Comparison of ENCODE assay signal across 28 cellular contexts in the genomic region with DNA sequence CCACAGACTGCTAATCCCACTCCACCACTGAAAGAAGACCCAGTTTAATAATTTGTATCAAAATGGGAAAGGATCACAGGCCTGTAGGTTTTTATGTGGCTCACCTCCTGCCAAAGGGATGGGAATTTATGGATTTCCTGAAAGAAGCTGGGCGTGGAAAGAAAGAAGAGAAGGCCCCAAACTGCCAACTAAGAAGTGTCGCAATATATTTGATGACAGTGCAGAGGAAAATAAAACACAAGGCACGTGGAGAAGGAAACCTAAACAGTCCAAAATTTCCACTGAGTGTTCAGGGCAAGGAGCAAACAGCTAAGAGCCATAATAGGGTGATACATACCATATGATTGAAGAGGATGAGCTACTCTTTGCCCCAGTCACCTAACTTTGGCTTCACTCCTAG.
"Had no signal": no experiment of that assay in that cellular context is flagged by ENCODE, and none has a peak within 500 bp of the region (broad histone marks: within the 10 kb centered on the region; RNA-seq: fewer than 3 reads in every experiment).

No MANE protein-coding gene starts in this region.

- H3K4me1 ChIP-seq: colonic mucosa, esophagus muscularis mucosa, left ventricle myocardium inferior, parathyroid adenoma, transverse colon, uterus had no signal

- ATAC-seq: activated CD8-positive, alpha-beta memory T cell treated with anti-CD3 and anti-CD28 coated beads, Interleukin-2, amount 10 ng/mL, durations not matched to agents 7 days and 5 days; activated CD8-positive, alpha-beta T cell treated with anti-CD3 and anti-CD28 coated beads for 36 hours; effector memory CD8-positive, alpha-beta T cell; natural killer cell; stimulated activated memory B cell treated with anti-CD40 and anti-IgM and Interleukin-4, amounts not matched to agents 10 μg/mL and 1 μg/mL and 100 μg/mL, for 72 hours had no signal

- H3K79me2 ChIP-seq: hepatocyte, parathyroid adenoma had no signal

- DNase-seq: activated CD4-positive, alpha-beta T cell treated with anti-CD3 and anti-CD28 coated beads, Interleukin-2, amount 10 ng/mL, durations not matched to agents 7 days and 5 days; activated CD4-positive, CD25-positive, alpha-beta regulatory T cell treated with anti-CD3 and anti-CD28 coated beads, Interleukin-2, amount 50 U/mL, for 72 hours; activated CD8-positive, alpha-beta memory T cell treated with anti-CD3 and anti-CD28 coated beads, Interleukin-2, amount 10 ng/mL, durations not matched to agents 7 days and 5 days; activated CD8-positive, alpha-beta T cell treated with anti-CD3 and anti-CD28 coated beads for 36 hours; activated gamma-delta T cell treated with Interleukin-2 at 50 U/mL for 16 hours; activated naive CD8-positive, alpha-beta T cell treated with anti-CD3 and anti-CD28 coated beads for 36 hours; activated T-cell treated with anti-CD3 and anti-CD28 coated beads for 4 hours; colonic mucosa; dorsolateral prefrontal cortex; effector memory CD8-positive, alpha-beta T cell; glutamatergic neuron; immature natural killer cell; left ventricle myocardium inferior; midbrain; natural killer cell; right lobe of liver; small intestine; transverse colon; uterus; WERI-Rb-1 had no signal

- H2AFZ ChIP-seq: hepatocyte, parathyroid adenoma had no signal

- H3K4me2 ChIP-seq: hepatocyte had no signal

- FAIRE-seq: astrocyte, endothelial cell of umbilical vein, frontal cortex, small intestine, TTC549 had no signal

- H3K9ac ChIP-seq: parathyroid adenoma had no signal

- H3K27me3 ChIP-seq: colonic mucosa, esophagus muscularis mucosa, hepatocyte, right lobe of liver, transverse colon, uterus had no signal

- H3K9me3 ChIP-seq: colonic mucosa, right lobe of liver had no signal

- H3K4me3 ChIP-seq: colonic mucosa, dorsolateral prefrontal cortex, esophagus muscularis mucosa, hepatocyte, left ventricle myocardium inferior, right lobe of liver, transverse colon, uterus had no signal

- H3K36me3 ChIP-seq: colonic mucosa, esophagus muscularis mucosa, left ventricle myocardium inferior, right lobe of liver, transverse colon, uterus, WERI-Rb-1 had no signal

- H3K27ac ChIP-seq: colonic mucosa, dorsolateral prefrontal cortex, esophagus muscularis mucosa, hepatocyte, left ventricle myocardium inferior, parathyroid adenoma, right lobe of liver, transverse colon, uterus, WERI-Rb-1 had no signal
